In genomic region chr9:137268538-137269201, GRCh38 we compare ENCODE assay signal across 1 cellular context.
TF ChIP-seq lines count a peak whose summit lies in the region.

No MANE protein-coding gene starts in this region.

TF ChIP-seq in SK-N-SH, 30 proteins besides CTCF, POLR2A, EP300 and RAD21 (continued from another document):
- no peak for TF ChIP-seq USF1 (IDR thresholded peaks at IDR 0.05; ENCODE audit: borderline replicate concordance, low read depth)
- TF ChIP-seq CHD2 (IDR thresholded peaks at IDR 0.05; ENCODE audit: low read length, partially characterized antibody): no peak
- no peak for TF ChIP-seq POLR2AphosphoS5 (IDR thresholded peaks at IDR 0.05; ENCODE audit: low read depth, low read length)
- no peak for TF ChIP-seq GATA2 (CRISPR knock-in tag; IDR thresholded peaks at IDR 0.05)
- TF ChIP-seq GABPA (IDR thresholded peaks at IDR 0.05; ENCODE audit: low read depth): no peak
- TF ChIP-seq TCF12 (IDR thresholded peaks at IDR 0.05): no peak
- no peak for TF ChIP-seq MAX (IDR thresholded peaks at IDR 0.05; ENCODE audit: low read depth)
- no peak for TF ChIP-seq MEF2A (IDR thresholded peaks at IDR 0.05; ENCODE audit: borderline replicate concordance, low read depth)
- TF ChIP-seq SIN3A (IDR thresholded peaks at IDR 0.05; ENCODE audit: borderline replicate concordance, low read depth, low read length): no peak
- TF ChIP-seq FOXJ3 (CRISPR knock-in tag; IDR thresholded peaks at IDR 0.05): no peak
- TF ChIP-seq MXI1 (IDR thresholded peaks at IDR 0.05; ENCODE audit: low read depth, low read length): no peak
